Comparison of ENCODE assay signal across 24 cellular contexts in genomic region chr11:80967649-80968048, GRCh38.
"Had no signal": no experiment of that assay in that cellular context is flagged by ENCODE, and none has a peak within 500 bp of the region (broad histone marks: within the 10 kb centered on the region; RNA-seq: fewer than 3 reads in every experiment).

No MANE protein-coding gene starts in this region.

- ATAC-seq: activated CD4-positive, CD25-positive, alpha-beta regulatory T cell treated with anti-CD3 and anti-CD28 coated beads, Interleukin-2, amount 50 U/mL, for 24 hours; activated CD8-positive, alpha-beta T cell treated with anti-CD3 and anti-CD28 coated beads, Interleukin-2, amount 10 ng/mL, durations not matched to agents 7 days and 5 days; Right ventricle myocardium inferior had no signal

- H3K36me3 ChIP-seq: adrenal gland had no signal

- H3K27me3 ChIP-seq: adrenal gland had no signal

- DNase-seq: activated CD4-positive, alpha-beta T cell treated with anti-CD3 and anti-CD28 coated beads for 4 hours; activated CD8-positive, alpha-beta memory T cell treated with anti-CD3 and anti-CD28 coated beads, Interleukin-2, amount 50 U/mL, for 48 hours; activated CD8-positive, alpha-beta T cell treated with anti-CD3 and anti-CD28 coated beads, Interleukin-2, amount 10 ng/mL, durations not matched to agents 7 days and 5 days; activated naive CD4-positive, alpha-beta T cell treated with anti-CD3 and anti-CD28 coated beads, Interleukin-2, amount 50 U/mL, for 16 hours; activated naive CD8-positive, alpha-beta T cell treated with anti-CD3 and anti-CD28 coated beads, Interleukin-2, amount 10 ng/mL, durations not matched to agents 7 days and 5 days; activated T-cell treated with anti-CD3 and anti-CD28 coated beads, Interleukin-2, amount 50 U/mL, for 1 hour; adrenal gland; anterior cingulate cortex; cerebellar nuclear complex; MV-4-11; NCI-H1105; NCI-H1436; NCI-H1694 treated with DMSO at 0.1 percent for 48 hours; NCI-H2029 treated with DMSO at 0.1 percent for 48 hours; NCI-H345; NCI-H510A; NCI-H526 treated with DMSO at 0.1 percent for 48 hours; NCI-H82; NK-92 treated with Interleukin-12 subunit alpha and Interleukin-12 subunit beta, amount 100 ng/mL, for 24 hours; RPMI8226; SW 1271 had no signal

- H3K9me3 ChIP-seq: adrenal gland had no signal

- H3K4me1 ChIP-seq: adrenal gland had no signal

- H3K4me3 ChIP-seq: adrenal gland, SK-N-MC had no signal

- H3K27ac ChIP-seq: adrenal gland, SK-N-MC had no signal
